8 cellular contexts compared by ENCODE assay signal in the genomic region with DNA sequence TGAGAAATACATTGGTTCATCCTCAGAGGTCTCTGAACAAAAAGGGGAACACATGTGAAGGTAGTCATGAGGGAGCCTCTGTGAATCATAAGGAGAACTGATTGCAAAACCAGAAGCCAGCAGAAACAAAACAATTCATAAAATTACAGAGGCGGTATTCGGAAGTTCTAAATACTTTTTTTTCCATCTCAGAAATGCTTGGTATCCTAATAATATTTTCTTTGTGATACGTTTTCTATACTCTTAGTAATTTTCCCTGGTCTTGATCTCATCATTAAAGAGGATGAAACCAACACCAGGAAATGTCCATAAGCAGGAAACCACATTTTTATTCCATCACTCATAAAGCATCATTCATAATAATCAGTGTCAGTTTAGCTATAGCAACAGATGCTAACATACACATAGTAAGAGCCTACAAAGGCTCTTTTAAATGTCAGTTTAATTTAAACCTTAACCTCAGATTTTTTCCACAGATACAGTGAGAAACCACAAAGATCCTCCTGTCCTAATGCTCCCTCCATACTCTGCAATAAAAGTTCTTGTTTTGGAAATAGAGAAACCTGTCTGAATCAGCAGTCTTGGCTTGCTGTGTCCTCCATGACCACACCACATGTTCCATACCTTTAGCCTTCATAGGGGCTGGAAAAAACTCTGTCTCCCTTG. TPM values are rescaled to one million over a fixed set of nuclear protein-coding genes. Genes with fewer than 3 reads are reported as not detected.
DNase-seq lines count a peak whose midpoint lies in the region; ATAC-seq, FAIRE-seq and TF ChIP-seq lines count a peak whose summit lies in the region.

No MANE protein-coding gene starts in this region.

- peak; percentile 58 for ATAC-seq in GM19372 (IDR thresholded peaks at IDR 0.05; ENCODE audit: low read depth, unreplicated experiment)
- peak; percentile 65 for ATAC-seq in HG03565 (IDR thresholded peaks at IDR 0.05; ENCODE audit: unreplicated experiment)
- peak; percentile 87 for ATAC-seq in activated CD8-positive, alpha-beta T cell treated with anti-CD3 and anti-CD28 coated beads, Interleukin-2, amount 10 ng/mL, durations not matched to agents 7 days and 5 days
- ATAC-seq in GM19397 (IDR thresholded peaks at IDR 0.05; ENCODE audit: unreplicated experiment), result no peak

- dilution Hi-C loops in keratinocyte (cut with MboI; ENCODE audit: extremely low pct_ligation_motif_present, low sequenced_read_pairs), result no loop called here

- peak overlapping the region; percentile 71 to 92 (median 83) for H3K4me2 ChIP-seq in BLaER1 treated with 17β-estradiol and CSF1 and Interleukin-3, amounts not matched to agents 10 nM and 100 nM
- peak overlapping the region; percentile 43 for H3K4me2 ChIP-seq in keratinocyte (ENCODE audit: control insufficient read depth, extremely low read depth, insufficient read depth, low read depth, low read length)

- H3K9ac ChIP-seq in BLaER1 treated with 17β-estradiol and CSF1 and Interleukin-3, amounts not matched to agents 10 nM and 100 nM, result peak overlapping the region; percentile 80 to 97 (median 89)
- peak overlapping the region; percentile 57 for H3K9ac ChIP-seq in keratinocyte (ENCODE audit: control insufficient read depth, extremely low read depth, insufficient read depth, low read length)

- H3K36me3 ChIP-seq in BLaER1 treated with 17β-estradiol and CSF1 and Interleukin-3, amounts not matched to agents 10 nM and 100 nM, result peaks cover 0 to 12% (median 0%) of the 10 kb centered on the region in 11 experiments; a peak in 9 of 22 replicates
- H3K36me3 ChIP-seq in keratinocyte (ENCODE audit: control insufficient read depth in 2 of 2, extremely low read depth in 1 of 2, insufficient read depth in 2 of 2, low read length in 2 of 2), result no peaks in the 10 kb centered on the region

- H3K9me3 Mint-ChIP-seq in activated CD8-positive, alpha-beta T cell treated with anti-CD3 and anti-CD28 coated beads, Interleukin-2, amount 10 ng/mL, durations not matched to agents 7 days and 5 days (ENCODE audit: insufficient read depth), result no peaks in the 10 kb centered on the region

- no peak for TF ChIP-seq CTCF in keratinocyte (optimal IDR thresholded peaks at IDR 0.05 in 1 of 3, IDR thresholded peaks at IDR 0.05 in 1 of 3, conservative IDR thresholded peaks at IDR 0.05 in 1 of 3; ENCODE audit: extremely low read depth in 1 of 3, insufficient read depth in 2 of 3, low read length in 3 of 3)

- H3K4me1 ChIP-seq in BLaER1 treated with 17β-estradiol and CSF1 and Interleukin-3, amounts not matched to agents 10 nM and 100 nM, result peaks cover 37 to 94% (median 48%) of the 10 kb centered on the region in 10 experiments
- peaks cover 19% of the 10 kb centered on the region for H3K4me1 ChIP-seq in keratinocyte (ENCODE audit: control insufficient read depth, extremely low read depth, insufficient read depth, low read length)

- no peaks in the 10 kb centered on the region for H4K20me1 ChIP-seq in BLaER1 treated with 17β-estradiol and CSF1 and Interleukin-3, amounts not matched to agents 10 nM and 100 nM
- no peaks in the 10 kb centered on the region for H4K20me1 ChIP-seq in keratinocyte (ENCODE audit: control insufficient read depth, extremely low read depth, insufficient read depth, low read length)

- H3K27me3 ChIP-seq in BLaER1 treated with 17β-estradiol and CSF1 and Interleukin-3, amounts not matched to agents 10 nM and 100 nM, result no peaks in the 10 kb centered on the region
- H3K27me3 ChIP-seq in keratinocyte (ENCODE audit: control insufficient read depth, extremely low read depth, insufficient read depth, low read length), result no peaks in the 10 kb centered on the region

- H3K27me3 Mint-ChIP-seq in activated CD8-positive, alpha-beta T cell treated with anti-CD3 and anti-CD28 coated beads, Interleukin-2, amount 10 ng/mL, durations not matched to agents 7 days and 5 days (ENCODE audit: low read depth), result no peaks in the 10 kb centered on the region

- H3K4me3 ChIP-seq in BLaER1 treated with 17β-estradiol and CSF1 and Interleukin-3, amounts not matched to agents 10 nM and 100 nM, result peak overlapping the region; percentile 3 to 51 (median 20); a peak in 12 of 20 replicates
- peak overlapping the region in 1 of 3 experiments; percentile 6 for H3K4me3 ChIP-seq in keratinocyte (ENCODE audit: control insufficient read depth in 2 of 3, extremely low read depth in 1 of 3, insufficient read depth in 2 of 3, low read depth in 1 of 3, low read length in 3 of 3)

- H3K9me1 ChIP-seq in keratinocyte (ENCODE audit: control insufficient read depth, extremely low read depth, insufficient read depth, low read length), result no peaks in the 10 kb centered on the region

- H3K27ac Mint-ChIP-seq in activated CD8-positive, alpha-beta T cell treated with anti-CD3 and anti-CD28 coated beads, Interleukin-2, amount 10 ng/mL, durations not matched to agents 7 days and 5 days, result peak overlapping the region; percentile 74

- peaks cover 0 to 30% (median 17%) of the 10 kb centered on the region in 11 experiments; a peak in 18 of 22 replicates for H3K9me3 ChIP-seq in BLaER1 treated with 17β-estradiol and CSF1 and Interleukin-3, amounts not matched to agents 10 nM and 100 nM (replicated peaks in 1 of 11)
- no peaks in the 10 kb centered on the region for H3K9me3 ChIP-seq in keratinocyte (ENCODE audit: control insufficient read depth, low read depth, low read length)

- no peak for DNase-seq in activated CD8-positive, alpha-beta T cell treated with anti-CD3 and anti-CD28 coated beads, Interleukin-2, amount 10 ng/mL, durations not matched to agents 7 days and 5 days
- DNase-seq in keratinocyte (ENCODE audit: low read depth, low spot score), result peak; percentile 21
- no peak for DNase-seq in NCI-H1092 treated with DMSO at 0.1 percent for 48 hours (lab: John Stamatoyannopoulos, UW)
- DNase-seq in D341Med (ENCODE audit: low spot score), result no peak

- peaks cover 32% of the 10 kb centered on the region for H3K4me1 Mint-ChIP-seq in activated CD8-positive, alpha-beta T cell treated with anti-CD3 and anti-CD28 coated beads, Interleukin-2, amount 10 ng/mL, durations not matched to agents 7 days and 5 days (ENCODE audit: low read depth)

- H3K27ac ChIP-seq in BLaER1 treated with 17β-estradiol and CSF1 and Interleukin-3, amounts not matched to agents 10 nM and 100 nM, result peak overlapping the region; percentile 96 to 100 (median 99)
- H3K27ac ChIP-seq in keratinocyte (ENCODE audit: control insufficient read depth, insufficient read depth, low read length), result peak overlapping the region; percentile 87

- H3K4me3 Mint-ChIP-seq in activated CD8-positive, alpha-beta T cell treated with anti-CD3 and anti-CD28 coated beads, Interleukin-2, amount 10 ng/mL, durations not matched to agents 7 days and 5 days, result no peak overlapping the region

- H3K79me2 ChIP-seq in keratinocyte (ENCODE audit: control insufficient read depth, insufficient read depth, low read length), result no peaks in the 10 kb centered on the region

- H2AFZ ChIP-seq in keratinocyte (ENCODE audit: control insufficient read depth, low read length), result peak overlapping the region; percentile 95

- peaks cover 3% of the 10 kb centered on the region for H3K36me3 Mint-ChIP-seq in activated CD8-positive, alpha-beta T cell treated with anti-CD3 and anti-CD28 coated beads, Interleukin-2, amount 10 ng/mL, durations not matched to agents 7 days and 5 days (ENCODE audit: low read depth)

- CTCF ChIA-PET in activated CD8-positive, alpha-beta T cell treated with anti-CD3 and anti-CD28 coated beads, Interleukin-2, amount 10 ng/mL, durations not matched to agents 7 days and 5 days (lab: Charles Lee), result interaction anchor here (1.6 to 2.4 kb wide), 2 partner anchors 16 to 352 kb away, joined by 7 read pairs; no protein-coding TSS in a partner anchor

- POLR2A ChIA-PET in activated CD8-positive, alpha-beta T cell treated with anti-CD3 and anti-CD28 coated beads, Interleukin-2, amount 10 ng/mL, durations not matched to agents 7 days and 5 days (lab: Charles Lee), result no interaction called here

- peak; percentile 85 for FAIRE-seq in keratinocyte (lab: Jason Lieb, UNC)

RNA-seq across cellular contexts. Expression of gene SGK1, which starts 29.2 kb away (rescaled TPM):
- 10 to 100 TPM; 21.2 to 23.2 TPM for total RNA-seq in activated CD8-positive, alpha-beta T cell treated with anti-CD3 and anti-CD28 coated beads, Interleukin-2, amount 10 ng/mL, durations not matched to agents 7 days and 5 days
- 102 to 156 TPM (median 129 TPM) in 3 replicates for polyA plus RNA-seq in keratinocyte
- 129 TPM for polyA plus RNA-seq in keratinocyte (2011; ENCODE audit: low read depth)
- polyA plus RNA-seq in keratinocyte (2011; cell fraction: cytosol; rRNA removed), result 106 and 112 TPM in 2 replicates
- 763 and 811 TPM in 2 replicates for polyA plus RNA-seq in keratinocyte (2011; cell fraction: nucleus; rRNA removed)
- polyA plus RNA-seq in keratinocyte (2012; ENCODE audit: low replicate concordance), result 81.1 and 85.4 TPM in 2 replicates
- 123 to 165 TPM (median 129 TPM) in 3 replicates for polyA minus RNA-seq in keratinocyte
- 52.0 TPM for polyA minus RNA-seq in keratinocyte (2011; cell fraction: cytosol; rRNA and poly(A)+ RNA removed)
- polyA minus RNA-seq in keratinocyte (2011; cell fraction: nucleus; rRNA and poly(A)+ RNA removed), result 284 and 442 TPM in 2 replicates
